In genomic region chr11:128775513-128775912, GRCh38 we compare ENCODE assay signal across 17 cellular contexts.
DNase-seq lines count a peak whose midpoint lies in the region; ATAC-seq and TF ChIP-seq lines count a peak whose summit lies in the region.
"Had no signal": no experiment of that assay in that cellular context is flagged by ENCODE, and none has a peak within 500 bp of the region (broad histone marks: within the 10 kb centered on the region; RNA-seq: fewer than 3 reads in every experiment).

No MANE protein-coding gene starts in this region.

- WGBS in testis, 2 donors = 68 to 75% methylated on average over 7 of the region's 7 CpGs
- 75 to 81% methylated on average over 7 of the region's 7 CpGs for WGBS in lower leg skin, 2 donors

- H3K36me3 Mint-ChIP-seq in naive thymus-derived CD8-positive, alpha-beta T cell = peaks cover 8 to 95% (median 16%) of the 10 kb centered on the region in 3 donors

- no peaks in the 10 kb centered on the region for H4K20me1 ChIP-seq in SU-DHL-6 (ENCODE audit: low read depth, low read length)

- H3K4me3 ChIP-seq in SU-DHL-6 (ENCODE audit: insufficient read depth, low read length, poor library complexity, severe bottlenecking) (no peak overlapping the region), cardiac fibroblast (replicated peaks in 1 of 2; ENCODE audit: low read depth in 2 of 2, low read length in 2 of 2) (no peak overlapping the region), testis (no peak overlapping the region), lower leg skin (ENCODE audit: low read depth, poor library complexity, severe bottlenecking) (no peak overlapping the region)
- H3K4me3 ChIP-seq: GM12878 had no signal

- TF ChIP-seq POLR2A in testis (IDR thresholded peaks at IDR 0.05) (no peak), lower leg skin (IDR thresholded peaks at IDR 0.05) (no peak)

- no peak for TF ChIP-seq CTCF in SU-DHL-6 (IDR thresholded peaks at IDR 0.05; ENCODE audit: insufficient read depth, low read length, poor library complexity, severe bottlenecking)
- no peak for TF ChIP-seq CTCF in cardiac fibroblast (IDR thresholded peaks at IDR 0.05; ENCODE audit: low read depth, low read length)
- TF ChIP-seq CTCF in testis (IDR thresholded peaks at IDR 0.05) = no peak
- no peak for TF ChIP-seq CTCF in lower leg skin (IDR thresholded peaks at IDR 0.05)

- peaks cover 5% of the 10 kb centered on the region; the same call in 1 of the 2 replicates for H3K36me3 ChIP-seq in SU-DHL-6 (ENCODE audit: low read length)
- H3K36me3 ChIP-seq in testis (ENCODE audit: low read depth, missing control alignments) = no peaks in the 10 kb centered on the region

- intact Hi-C loops in posterior cingulate gyrus (cut with DNase I) (no loop called here), testis (cut with DNase I; ENCODE audit: low total_unique reads) (no loop called here), lower leg skin (cut with DNase I; ENCODE audit: low total_unique reads) (loop anchor here (5.0 kb wide), 1 partner anchor 88 kb away; no protein-coding TSS in a partner anchor)

- POLR2A ChIA-PET in naive thymus-derived CD8-positive, alpha-beta T cell (lab: Charles Lee) = interaction anchor here (0.7 to 1.4 kb wide), 3 partner anchors 11 to 617 kb away, joined by 3 to 5 read pairs (median 3); no protein-coding TSS in a partner anchor

- H3K4me3 Mint-ChIP-seq in naive thymus-derived CD8-positive, alpha-beta T cell = peak overlapping the region in 5 of 10 donors; percentile 7 to 66 (median 53)

- no peaks in the 10 kb centered on the region for H3K79me2 ChIP-seq in SU-DHL-6 (ENCODE audit: insufficient read depth, low read length)

- H3F3A ChIP-seq in SU-DHL-6 (ENCODE audit: insufficient read depth) = peaks cover 6% of the 10 kb centered on the region; the same call in 1 of the 2 replicates

- no peaks in the 10 kb centered on the region for H3K27me3 ChIP-seq in SU-DHL-6 (ENCODE audit: low read length)
- no peaks in the 10 kb centered on the region for H3K27me3 ChIP-seq in testis

- H3K4me2 ChIP-seq in SU-DHL-6 (ENCODE audit: low read depth, low read length, poor library complexity, severe bottlenecking) = no peak overlapping the region

- H3K9me3 Mint-ChIP-seq in naive thymus-derived CD8-positive, alpha-beta T cell = no peaks in the 10 kb centered on the region

- DNase-seq in COLO829 (ENCODE audit: low spot score) = peak; percentile 82
- DNase-seq in cardiac fibroblast (ENCODE audit: low read depth in 2 of 2) = peak; percentile 55 to 65
- no peak for DNase-seq in naive thymus-derived CD8-positive, alpha-beta T cell
- no peak for DNase-seq in posterior cingulate gyrus
- DNase-seq in testis = no peak
- DNase-seq in HK-2 (ENCODE audit: unreplicated experiment) = no peak
- no peak for DNase-seq in lower leg skin (ENCODE audit: low spot score in 2 of 2)
- DNase-seq: activated CD4-positive, alpha-beta T cell treated with anti-CD3 and anti-CD28 coated beads, Interleukin-2, amount 50 U/mL, for 1 hour; C1 segment of cervical spinal cord; cerebellar nuclear complex; glutamatergic neuron; NCI-H1694 treated with DMSO at 0.1 percent for 48 hours; NCI-H69; stimulated activated CD4-positive, alpha-beta T cell treated with anti-CD3 and anti-CD28 coated beads, Interleukin-1b, Interleukin-23, amount 100 ng/mL, for 48 hours had no signal

- H3K27me3 Mint-ChIP-seq in naive thymus-derived CD8-positive, alpha-beta T cell = no peaks in the 10 kb centered on the region

- H3K4me1 ChIP-seq in testis = peaks cover 4% of the 10 kb centered on the region

- H3K27ac ChIP-seq in SU-DHL-6 (ENCODE audit: low read depth, low read length) = peak overlapping the region; percentile 40
- no peak overlapping the region for H3K27ac ChIP-seq in testis

- H3K9ac ChIP-seq in SU-DHL-6 (ENCODE audit: low read length) = no peak overlapping the region

- H3K27ac Mint-ChIP-seq in naive thymus-derived CD8-positive, alpha-beta T cell = peak overlapping the region in 8 of 10 donors; percentile 11 to 85 (median 64)

- H3K9me3 ChIP-seq in SU-DHL-6 (ENCODE audit: insufficient read depth, low read length) (no peaks in the 10 kb centered on the region), testis (no peaks in the 10 kb centered on the region)

- no peak overlapping the region for H2AFZ ChIP-seq in SU-DHL-6 (ENCODE audit: low read depth, low read length, severe bottlenecking)

- H3K4me1 Mint-ChIP-seq in naive thymus-derived CD8-positive, alpha-beta T cell = peaks cover 45 to 77% (median 69%) of the 10 kb centered on the region in 4 donors

- no peak for ATAC-seq in naive thymus-derived CD8-positive, alpha-beta T cell
- ATAC-seq: Panc1 had no signal

- H3K9me2 ChIP-seq in SU-DHL-6 (replicated peaks; ENCODE audit: insufficient read depth, low read length) = no peaks in the 10 kb centered on the region

Comparison
In these comparisons a context has a peak if more than half of its experiments do, and no peak if none do; other contexts are left out.
1. DNase-seq: peak in COLO829 (single experiment) and cardiac fibroblast (2 of 2); none in naive thymus-derived CD8-positive, alpha-beta T cell (0 of 10), posterior cingulate gyrus (0 of 10), testis (single experiment), HK-2 (single experiment) and lower leg skin (0 of 2).